ENCODE assay signal across 12 cellular contexts in the genomic region with DNA sequence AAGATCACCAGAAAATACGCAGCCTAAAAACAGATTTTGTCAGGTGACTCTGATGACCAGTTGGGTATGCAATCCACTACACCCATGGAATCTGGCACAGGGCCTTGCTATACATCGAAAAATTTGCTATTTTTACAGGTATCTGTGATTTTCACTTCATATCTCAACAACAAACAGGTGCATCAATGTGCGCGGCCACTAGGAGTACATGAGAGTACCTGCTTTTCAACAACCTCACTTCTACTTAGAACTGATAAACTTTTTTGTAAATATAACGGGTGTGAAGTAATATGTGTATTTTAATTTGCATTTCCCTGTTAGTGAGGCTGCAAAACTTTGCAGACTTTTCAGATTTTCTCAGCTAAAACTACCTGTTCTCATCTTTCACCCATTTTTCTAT.
DNase-seq lines count a peak whose midpoint lies in the region; ATAC-seq and TF ChIP-seq lines count a peak whose summit lies in the region.
"Had no signal": no experiment of that assay in that cellular context is flagged by ENCODE, and none has a peak within 500 bp of the region (broad histone marks: within the 10 kb centered on the region; RNA-seq: fewer than 3 reads in every experiment).

No MANE protein-coding gene starts in this region.

- peaks cover 0 to 9% (median 2%) of the 10 kb centered on the region in 4 donors for H3K36me3 ChIP-seq in sigmoid colon

- no peaks in the 10 kb centered on the region for H3K9me3 Mint-ChIP-seq in HFFc6
- H3K9me3 Mint-ChIP-seq in dendritic cell treated with granulocyte-macrophage colony-stimulating factor and Interleukin-4, amounts not matched to agents 40 ng/mL and 50 ng/mL, for 4 days = no peaks in the 10 kb centered on the region

- intact Hi-C loops in dendritic cell treated with granulocyte-macrophage colony-stimulating factor and Interleukin-4, amounts not matched to agents 40 ng/mL and 50 ng/mL, for 4 days (cut with micrococcal nuclease) = no loop called here
- intact Hi-C loops in sigmoid colon (cut with DNase I) = no loop called here

- no peak for ATAC-seq in HG02642 (IDR thresholded peaks at IDR 0.05; ENCODE audit: poor library complexity, unreplicated experiment)
- no peak for ATAC-seq in GM19328 (IDR thresholded peaks at IDR 0.05; ENCODE audit: unreplicated experiment)
- no peak for ATAC-seq in GM21515 (IDR thresholded peaks at IDR 0.05; ENCODE audit: unreplicated experiment)

- H3K27ac Mint-ChIP-seq in HFFc6 = no peak overlapping the region; the same call in 1 of the 2 replicates
- peak overlapping the region; percentile 66 for H3K27ac Mint-ChIP-seq in dendritic cell treated with granulocyte-macrophage colony-stimulating factor and Interleukin-4, amounts not matched to agents 40 ng/mL and 50 ng/mL, for 4 days

- H3K27me3 ChIP-seq in sigmoid colon = no peaks in the 10 kb centered on the region
- H3K27me3 ChIP-seq: SJCRH30 had no signal

- H3K27me3 Mint-ChIP-seq in HFFc6 (ENCODE audit: insufficient read depth) = peaks cover 6% of the 10 kb centered on the region; the same call in 1 of the 2 replicates
- H3K27me3 Mint-ChIP-seq in dendritic cell treated with granulocyte-macrophage colony-stimulating factor and Interleukin-4, amounts not matched to agents 40 ng/mL and 50 ng/mL, for 4 days = no peaks in the 10 kb centered on the region

- TF ChIP-seq EP300 in sigmoid colon (IDR thresholded peaks at IDR 0.05) = no peak

- 92 to 95% methylated on average over 5 of the region's 5 CpGs for WGBS in sigmoid colon, 2 donors

- no peak overlapping the region for H3K4me3 Mint-ChIP-seq in HFFc6
- no peak overlapping the region for H3K4me3 Mint-ChIP-seq in dendritic cell treated with granulocyte-macrophage colony-stimulating factor and Interleukin-4, amounts not matched to agents 40 ng/mL and 50 ng/mL, for 4 days

- H3K9me3 ChIP-seq in sigmoid colon = no peaks in the 10 kb centered on the region
- H3K9me3 ChIP-seq: HAP-1, SJCRH30 had no signal

- H3K27ac ChIP-seq in sigmoid colon = peak overlapping the region; percentile 71 to 86 (median 84)
- H3K27ac ChIP-seq: parathyroid adenoma, SJCRH30 had no signal

- TF ChIP-seq POLR2A in sigmoid colon (IDR thresholded peaks at IDR 0.05) = no peak

- H3K4me3 ChIP-seq in sigmoid colon = no peak overlapping the region
- H3K4me3 ChIP-seq: HAP-1, SJCRH30 had no signal

- TF ChIP-seq CTCF in HFFc6 (IDR thresholded peaks at IDR 0.05) = peak; percentile 47; the same call in 1 of the 2 replicates
- TF ChIP-seq CTCF in sigmoid colon (IDR thresholded peaks at IDR 0.05) = peak in 1 of 4 experiments; percentile 24

- peak; percentile 43 for DNase-seq in activated CD4-positive, alpha-beta T cell treated with anti-CD3 and anti-CD28 coated beads for 48 hours
- no peak for DNase-seq in activated CD4-positive, alpha-beta T cell treated with anti-CD3 and anti-CD28 coated beads for 1 hour
- no peak for DNase-seq in HFFc6
- DNase-seq in sigmoid colon = no peak
- DNase-seq: activated CD4-positive, alpha-beta T cell treated with anti-CD3 and anti-CD28 coated beads, Interleukin-2, amount 50 U/mL, for 48 hours; SJCRH30 had no signal

- peaks cover 60% of the 10 kb centered on the region for H3K4me1 Mint-ChIP-seq in HFFc6 (ENCODE audit: low read depth)
- H3K4me1 Mint-ChIP-seq in dendritic cell treated with granulocyte-macrophage colony-stimulating factor and Interleukin-4, amounts not matched to agents 40 ng/mL and 50 ng/mL, for 4 days (ENCODE audit: low read depth) = peaks cover 50% of the 10 kb centered on the region

- H3K36me3 Mint-ChIP-seq in HFFc6 (ENCODE audit: low read depth) = peaks cover 29% of the 10 kb centered on the region
- peaks cover 79% of the 10 kb centered on the region for H3K36me3 Mint-ChIP-seq in dendritic cell treated with granulocyte-macrophage colony-stimulating factor and Interleukin-4, amounts not matched to agents 40 ng/mL and 50 ng/mL, for 4 days (ENCODE audit: low read depth)

- peaks cover 0 to 78% (median 66%) of the 10 kb centered on the region in 4 donors for H3K4me1 ChIP-seq in sigmoid colon
